ENCODE assay signal across 1 cellular context in genomic region chr7:128405345-128406146, GRCh38.
TF ChIP-seq lines count a peak whose summit lies in the region.

No MANE protein-coding gene starts in this region.

TF ChIP-seq in HEK293, 187 proteins besides CTCF, POLR2A, EP300 and RAD21 (continued from another document):
- TF ChIP-seq PATZ1 (tag by site-specific recombination; IDR thresholded peaks at IDR 0.05): peak; percentile 63; the same call in 1 of the 2 replicates
- TF ChIP-seq SP3 (tag by site-specific recombination; IDR thresholded peaks at IDR 0.05): no peak
- TF ChIP-seq ZNF221 (tag by site-specific recombination; IDR thresholded peaks at IDR 0.05; ENCODE audit: borderline replicate concordance): no peak
- peak; percentile 61 for TF ChIP-seq ZIC2 (tag by site-specific recombination; IDR thresholded peaks at IDR 0.05)
- 0 out of 2 replicates have a peak, but pooled peaks have one; percentile 20 for TF ChIP-seq YY2 (tag by site-specific recombination; IDR thresholded peaks at IDR 0.05)
TF ChIP-seq in HEK293: peak in this region for 14.
